18 cellular contexts compared by ENCODE assay signal in the genomic region with DNA sequence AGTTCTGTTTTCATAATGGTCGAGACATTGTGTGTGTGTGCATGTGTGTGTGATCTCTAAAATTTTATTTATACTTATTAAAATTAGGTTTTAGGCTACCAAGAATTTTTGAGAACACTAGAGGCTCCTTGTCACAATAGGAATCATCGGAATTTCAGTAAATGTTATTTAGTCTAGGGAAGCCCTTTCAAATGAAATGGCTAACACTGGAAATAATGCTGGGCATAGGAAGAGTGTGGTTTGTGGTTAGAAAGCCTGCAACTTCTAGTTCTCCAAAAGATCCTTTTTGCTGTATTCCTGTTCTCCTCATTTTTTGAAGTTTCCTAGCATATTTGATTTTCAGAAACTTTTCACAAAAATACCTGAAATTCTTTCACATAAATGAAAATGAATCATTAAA.
DNase-seq lines count a peak whose midpoint lies in the region; ATAC-seq and TF ChIP-seq lines count a peak whose summit lies in the region.
"Had no signal": no experiment of that assay in that cellular context is flagged by ENCODE, and none has a peak within 500 bp of the region (broad histone marks: within the 10 kb centered on the region; RNA-seq: fewer than 3 reads in every experiment).

No MANE protein-coding gene starts in this region.

- no peak overlapping the region for H3K9ac ChIP-seq in GM23248
- 0 out of 2 replicates have a peak overlapping the region, but pooled peaks have one; percentile 6 for H3K9ac ChIP-seq in PC-3 (ENCODE audit: low read length)
- H3K9ac ChIP-seq: KMS-11 had no signal

- peak overlapping the region; percentile 38 for H3K27ac ChIP-seq in GM23248
- peak overlapping the region; percentile 68 for H3K27ac ChIP-seq in PC-3 (ENCODE audit: low read length)
- peak overlapping the region; percentile 87 for H3K27ac ChIP-seq in brain microvascular endothelial cell
- H3K27ac ChIP-seq in upper lobe of right lung, result no peak overlapping the region
- H3K27ac ChIP-seq: KMS-11 had no signal

- peaks cover 21% of the 10 kb centered on the region for H3F3A ChIP-seq in GM23248 (ENCODE audit: insufficient read depth)
- H3F3A ChIP-seq in PC-3 (ENCODE audit: low read length, unreplicated experiment), result peaks cover 3% of the 10 kb centered on the region

- peaks cover 15% of the 10 kb centered on the region for H3K4me1 Mint-ChIP-seq in activated CD8-positive, alpha-beta memory T cell treated with anti-CD3 and anti-CD28 coated beads, Interleukin-2, amount 10 ng/mL, durations not matched to agents 7 days and 5 days
- peaks cover 31% of the 10 kb centered on the region for H3K4me1 Mint-ChIP-seq in stimulated activated naive CD8-positive, alpha-beta T cell treated with anti-CD3 and anti-CD28 coated beads, Interleukin-15, amount 100 ng/mL, for 72 hours
- H3K4me1 Mint-ChIP-seq: H9 had no signal

- in situ Hi-C loops in GM23248 (cut with MboI) (no loop called here), brain microvascular endothelial cell (cut with HindIII; ENCODE audit: low pct_ligation_motif_present, low sequenced_read_pairs) (no loop called here)

- no peak overlapping the region for H2AFZ ChIP-seq in GM23248
- H2AFZ ChIP-seq in PC-3 (ENCODE audit: low read length), result no peak overlapping the region

- peak; percentile 36 for DNase-seq in GM23248
- DNase-seq in PC-3, result no peak
- DNase-seq in brain microvascular endothelial cell, result peak; percentile 25
- DNase-seq in non-pigmented ciliary epithelial cell (ENCODE audit: low read depth), result peak; percentile 49
- DNase-seq in activated CD8-positive, alpha-beta memory T cell treated with anti-CD3 and anti-CD28 coated beads, Interleukin-2, amount 10 ng/mL, durations not matched to agents 7 days and 5 days, result no peak
- no peak for DNase-seq in stimulated activated naive CD8-positive, alpha-beta T cell treated with anti-CD3 and anti-CD28 coated beads, Interleukin-15, amount 100 ng/mL, for 72 hours
- no peak for DNase-seq in upper lobe of right lung
- no peak for DNase-seq in NCI-H774 (lab: John Stamatoyannopoulos, UW)
- DNase-seq: activated effector memory CD4-positive, alpha-beta T cell treated with Interleukin-2 at 50 U/mL for 16 hours; H9; naive thymus-derived CD8-positive, alpha-beta T cell; NCI-H146; NCI-H2227 treated with DMSO at 0.1 percent for 48 hours; SHP77 treated with DMSO at 0.1 percent for 48 hours; T-helper 9 cell had no signal

- TF ChIP-seq CTCF in PC-3 (conservative IDR thresholded peaks at IDR 0.05; ENCODE audit: low read depth, low read length), result no peak
- no peak for TF ChIP-seq CTCF in brain microvascular endothelial cell (IDR thresholded peaks at IDR 0.05; ENCODE audit: low read depth, low read length, missing control alignments)
- no peak for TF ChIP-seq CTCF in upper lobe of right lung (IDR thresholded peaks at IDR 0.05)

- H3K4me3 ChIP-seq in GM23248, result no peak overlapping the region
- H3K4me3 ChIP-seq in PC-3 (ENCODE audit: low read length), result peak overlapping the region; percentile 43; the same call in 1 of the 2 replicates
- H3K4me3 ChIP-seq in brain microvascular endothelial cell (ENCODE audit: low read depth, low read length), result no peak overlapping the region
- H3K4me3 ChIP-seq in upper lobe of right lung, result no peak overlapping the region

- POLR2A ChIA-PET in PC-3 (lab: Charles Lee; ENCODE audit: unreplicated experiment), result interaction anchor here (0.7 kb wide), 1 partner anchor 100 kb away, joined by 3 read pairs; no protein-coding TSS in a partner anchor

- H3K4me1 ChIP-seq in GM23248 (ENCODE audit: insufficient read depth) (peaks cover 40% of the 10 kb centered on the region), PC-3 (ENCODE audit: insufficient read depth, low read length) (peaks cover 28% of the 10 kb centered on the region), upper lobe of right lung (no peaks in the 10 kb centered on the region)

- no peaks in the 10 kb centered on the region for H3K9me3 ChIP-seq in GM23248 (ENCODE audit: low read depth)
- H3K9me3 ChIP-seq in PC-3 (ENCODE audit: low read length), result no peaks in the 10 kb centered on the region
- no peaks in the 10 kb centered on the region for H3K9me3 ChIP-seq in upper lobe of right lung

- no peak overlapping the region for H3K27ac Mint-ChIP-seq in activated CD8-positive, alpha-beta memory T cell treated with anti-CD3 and anti-CD28 coated beads, Interleukin-2, amount 10 ng/mL, durations not matched to agents 7 days and 5 days
- H3K27ac Mint-ChIP-seq in stimulated activated naive CD8-positive, alpha-beta T cell treated with anti-CD3 and anti-CD28 coated beads, Interleukin-15, amount 100 ng/mL, for 72 hours, result no peak overlapping the region
- H3K27ac Mint-ChIP-seq: dendritic cell treated with granulocyte-macrophage colony-stimulating factor and Interleukin-4, amounts not matched to agents 40 ng/mL and 50 ng/mL, for 4 days; H9; naive thymus-derived CD8-positive, alpha-beta T cell; stimulated activated effector memory CD8-positive, alpha-beta T cell treated with anti-CD3 and anti-CD28 coated beads, Interleukin-12 subunit alpha, Interleukin-12 subunit beta, amount 100 ng/mL, for 72 hours had no signal

- no peaks in the 10 kb centered on the region for H4K20me1 ChIP-seq in GM23248 (ENCODE audit: insufficient read depth)
- no peaks in the 10 kb centered on the region for H4K20me1 ChIP-seq in PC-3 (ENCODE audit: low read length)

- no TSS peak for BruUV-seq in PC-3 (replicated peaks; lab: Mats Ljungman, UMichigan)

- intact Hi-C loops in PC-3 (cut with micrococcal nuclease) (loop anchor here (5.0 kb wide), 2 partner anchors 104 to 266 kb away; no protein-coding TSS in a partner anchor), upper lobe of right lung (cut with DNase I) (no loop called here)

- H3K27me3 Mint-ChIP-seq in activated CD8-positive, alpha-beta memory T cell treated with anti-CD3 and anti-CD28 coated beads, Interleukin-2, amount 10 ng/mL, durations not matched to agents 7 days and 5 days, result peaks cover 4% of the 10 kb centered on the region
- H3K27me3 Mint-ChIP-seq in stimulated activated naive CD8-positive, alpha-beta T cell treated with anti-CD3 and anti-CD28 coated beads, Interleukin-15, amount 100 ng/mL, for 72 hours, result peaks cover 16% of the 10 kb centered on the region
- H3K27me3 Mint-ChIP-seq: dendritic cell treated with granulocyte-macrophage colony-stimulating factor and Interleukin-4, amounts not matched to agents 40 ng/mL and 50 ng/mL, for 4 days; naive thymus-derived CD8-positive, alpha-beta T cell had no signal

- no peaks in the 10 kb centered on the region for H3K79me2 ChIP-seq in GM23248 (ENCODE audit: insufficient read depth)
- no peaks in the 10 kb centered on the region for H3K79me2 ChIP-seq in PC-3 (ENCODE audit: low read length)

- H3K9me2 ChIP-seq in GM23248 (ENCODE audit: insufficient read depth), result no peaks in the 10 kb centered on the region
- no peaks in the 10 kb centered on the region for H3K9me2 ChIP-seq in PC-3 (replicated peaks; ENCODE audit: low read length)

- no peak overlapping the region for H3K4me3 Mint-ChIP-seq in activated CD8-positive, alpha-beta memory T cell treated with anti-CD3 and anti-CD28 coated beads, Interleukin-2, amount 10 ng/mL, durations not matched to agents 7 days and 5 days
- H3K4me3 Mint-ChIP-seq in stimulated activated naive CD8-positive, alpha-beta T cell treated with anti-CD3 and anti-CD28 coated beads, Interleukin-15, amount 100 ng/mL, for 72 hours, result no peak overlapping the region
- H3K4me3 Mint-ChIP-seq: dendritic cell treated with granulocyte-macrophage colony-stimulating factor and Interleukin-4, amounts not matched to agents 40 ng/mL and 50 ng/mL, for 4 days; H9; naive thymus-derived CD8-positive, alpha-beta T cell; stimulated activated effector memory CD8-positive, alpha-beta T cell treated with anti-CD3 and anti-CD28 coated beads, Interleukin-12 subunit alpha, Interleukin-12 subunit beta, amount 100 ng/mL, for 72 hours had no signal

- 91% methylated on average over 2 of the region's 2 CpGs for WGBS in GM23248 (ENCODE audit: low coverage in 1 of 2, low lambda C conversion rate in 2 of 2, missing lambda C conversion rate in 2 of 2), 2 experiments

- ATAC-seq in PC-3, result no peak
- ATAC-seq in activated CD8-positive, alpha-beta memory T cell treated with anti-CD3 and anti-CD28 coated beads, Interleukin-2, amount 10 ng/mL, durations not matched to agents 7 days and 5 days, result no peak
- no peak for ATAC-seq in stimulated activated naive CD8-positive, alpha-beta T cell treated with anti-CD3 and anti-CD28 coated beads, Interleukin-15, amount 100 ng/mL, for 72 hours
- ATAC-seq in upper lobe of right lung, result no peak
- ATAC-seq: naive thymus-derived CD8-positive, alpha-beta T cell; stimulated activated effector memory CD8-positive, alpha-beta T cell treated with anti-CD3 and anti-CD28 coated beads, Interleukin-12 subunit alpha, Interleukin-12 subunit beta, amount 100 ng/mL, for 72 hours had no signal

- CTCF ChIA-PET in PC-3 (lab: Charles Lee), result interaction anchor here (0.6 kb wide), 1 partner anchor 99 kb away, joined by 4 read pairs; no protein-coding TSS in a partner anchor
- CTCF ChIA-PET in activated CD8-positive, alpha-beta memory T cell treated with anti-CD3 and anti-CD28 coated beads, Interleukin-2, amount 10 ng/mL, durations not matched to agents 7 days and 5 days (lab: Charles Lee), result interaction anchor here (1.0 kb wide), 1 partner anchor 16 kb away, joined by 3 read pairs; no protein-coding TSS in a partner anchor

- H3K36me3 ChIP-seq in GM23248 (ENCODE audit: low read depth) (no peaks in the 10 kb centered on the region), PC-3 (ENCODE audit: low read depth, low read length) (no peaks in the 10 kb centered on the region), brain microvascular endothelial cell (replicated peaks) (no peaks in the 10 kb centered on the region), upper lobe of right lung (no peaks in the 10 kb centered on the region)

- H3K4me2 ChIP-seq in GM23248 (ENCODE audit: unreplicated experiment), result peak overlapping the region; percentile 68
- peak overlapping the region; percentile 75 for H3K4me2 ChIP-seq in PC-3 (ENCODE audit: low read length)
- H3K4me2 ChIP-seq: KMS-11 had no signal

- H3K27me3 ChIP-seq in GM23248 (replicated peaks; ENCODE audit: insufficient read depth) (no peaks in the 10 kb centered on the region), PC-3 (ENCODE audit: low read length) (no peaks in the 10 kb centered on the region), brain microvascular endothelial cell (replicated peaks) (no peaks in the 10 kb centered on the region), upper lobe of right lung (no peaks in the 10 kb centered on the region)

- peaks cover 3% of the 10 kb centered on the region for H3K9me3 Mint-ChIP-seq in activated CD8-positive, alpha-beta memory T cell treated with anti-CD3 and anti-CD28 coated beads, Interleukin-2, amount 10 ng/mL, durations not matched to agents 7 days and 5 days (ENCODE audit: low read depth)
- no peaks in the 10 kb centered on the region for H3K9me3 Mint-ChIP-seq in stimulated activated naive CD8-positive, alpha-beta T cell treated with anti-CD3 and anti-CD28 coated beads, Interleukin-15, amount 100 ng/mL, for 72 hours
- H3K9me3 Mint-ChIP-seq: dendritic cell treated with granulocyte-macrophage colony-stimulating factor and Interleukin-4, amounts not matched to agents 40 ng/mL and 50 ng/mL, for 4 days; H9; stimulated activated effector memory CD8-positive, alpha-beta T cell treated with anti-CD3 and anti-CD28 coated beads, Interleukin-12 subunit alpha, Interleukin-12 subunit beta, amount 100 ng/mL, for 72 hours had no signal

- H3K36me3 Mint-ChIP-seq in activated CD8-positive, alpha-beta memory T cell treated with anti-CD3 and anti-CD28 coated beads, Interleukin-2, amount 10 ng/mL, durations not matched to agents 7 days and 5 days, result peaks cover 2% of the 10 kb centered on the region
- H3K36me3 Mint-ChIP-seq: stimulated activated effector memory CD8-positive, alpha-beta T cell treated with anti-CD3 and anti-CD28 coated beads, Interleukin-12 subunit alpha, Interleukin-12 subunit beta, amount 100 ng/mL, for 72 hours had no signal

Comparison
In these comparisons a context has a peak if more than half of its experiments do, and no peak if none do; other contexts are left out.
1. DNase-seq: peak in GM23248 (single experiment), brain microvascular endothelial cell (single experiment) and non-pigmented ciliary epithelial cell (single experiment); none in PC-3 (single experiment), activated CD8-positive, alpha-beta memory T cell treated with anti-CD3 and anti-CD28 coated beads, Interleukin-2, amount 10 ng/mL, durations not matched to agents 7 days and 5 days (single experiment), stimulated activated naive CD8-positive, alpha-beta T cell treated with anti-CD3 and anti-CD28 coated beads, Interleukin-15, amount 100 ng/mL, for 72 hours (0 of 2), upper lobe of right lung (single experiment) and NCI-H774 (single experiment).